ENCODE assay signal across 21 cellular contexts in the genomic region with DNA sequence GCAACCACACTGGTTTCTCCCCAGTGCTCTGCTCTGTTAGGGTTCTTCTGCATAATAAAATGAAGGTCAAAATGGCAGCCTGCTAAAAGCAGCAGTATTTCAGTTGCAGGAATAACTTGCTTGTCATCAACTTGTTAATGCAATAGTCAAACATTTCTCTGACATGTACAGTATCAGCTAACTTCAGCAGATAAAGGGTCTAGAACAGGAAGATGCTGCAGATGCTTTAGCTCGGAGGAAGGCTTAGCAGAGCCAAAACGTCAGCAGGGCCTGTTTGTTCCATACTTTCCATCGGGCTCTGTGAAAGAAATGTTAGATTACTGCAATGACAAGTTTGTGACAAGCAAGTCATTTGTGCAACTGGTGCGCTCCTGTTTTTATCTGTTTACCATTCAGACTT.
"Had no signal": no experiment of that assay in that cellular context is flagged by ENCODE, and none has a peak within 500 bp of the region (broad histone marks: within the 10 kb centered on the region; RNA-seq: fewer than 3 reads in every experiment).

No MANE protein-coding gene starts in this region.

- H3K36me3 Mint-ChIP-seq: activated CD4-positive, alpha-beta memory T cell treated with anti-CD3 and anti-CD28 coated beads for 36 hours; immature natural killer cell; mesothelial cell of epicardium; WTC11 had no signal

- H3K27ac Mint-ChIP-seq: activated CD4-positive, alpha-beta memory T cell treated with anti-CD3 and anti-CD28 coated beads for 36 hours; activated CD4-positive, alpha-beta T cell treated with anti-CD3 and anti-CD28 coated beads for 36 hours; activated naive CD8-positive, alpha-beta T cell; activated T-helper 1 cell treated with anti-CD3 and anti-CD28 coated beads, Interleukin-12 subunit alpha, Interleukin-12 subunit beta, Interleukin-2, Interleukin-4 antibody, amounts not matched to agents 30 ng/mL and 10 ng/mL and 1 ng/mL, durations not matched to agents 14 hours and 24 hours and 36 hours; mesothelial cell of epicardium; T-helper 2 cell treated with Interferon-gamma antibody and Interleukin-4, amounts not matched to agents 5 μg/mL and 100 μg/mL, for 36 hours; WTC11 had no signal

- H3K4me3 ChIP-seq: transverse colon, vagina had no signal

- H3K4me1 ChIP-seq: transverse colon had no signal

- H3K36me3 ChIP-seq: transverse colon, vagina had no signal

- FAIRE-seq: colon, frontal cortex had no signal

- DNase-seq: activated CD4-positive, alpha-beta memory T cell treated with anti-CD3 and anti-CD28 coated beads for 36 hours; activated CD4-positive, alpha-beta T cell treated with anti-CD3 and anti-CD28 coated beads for 36 hours; activated gamma-delta T cell treated with Interleukin-2 at 50 U/mL for 16 hours; activated T-cell treated with anti-CD3 and anti-CD28 coated beads for 4 hours; central memory CD4-positive, alpha-beta T cell; immature natural killer cell; kidney glomerular epithelial cell; nucleus accumbens; stimulated activated CD4-positive, alpha-beta T cell treated with anti-CD3 and anti-CD28 coated beads, Interleukin-12 subunit alpha, Interleukin-12 subunit beta, amount 100 ng/mL, for 4 hours; stimulated activated CD4-positive, alpha-beta T cell treated with anti-CD3 and anti-CD28 coated beads, Interleukin-2, amount 100 ng/mL, for 24 hours; transverse colon had no signal

- H3K27me3 ChIP-seq: transverse colon, vagina had no signal

- H3K9me3 Mint-ChIP-seq: activated CD4-positive, alpha-beta memory T cell treated with anti-CD3 and anti-CD28 coated beads for 36 hours; activated T-helper 1 cell treated with anti-CD3 and anti-CD28 coated beads, Interleukin-12 subunit alpha, Interleukin-12 subunit beta, Interleukin-2, Interleukin-4 antibody, amounts not matched to agents 30 ng/mL and 10 ng/mL and 1 ng/mL, durations not matched to agents 14 hours and 24 hours and 36 hours; immature natural killer cell; mesothelial cell of epicardium; nephron; stimulated activated naive CD8-positive, alpha-beta T cell treated with anti-CD3 and anti-CD28 coated beads, Interleukin-15, Interleukin-2, amounts not matched to agents 100 ng/mL and 50 ng/mL, for 24 hours; T-helper 2 cell treated with Interferon-gamma antibody and Interleukin-4, amounts not matched to agents 5 μg/mL and 100 μg/mL, for 36 hours; WTC11 had no signal

- H3K9me3 ChIP-seq: transverse colon, vagina had no signal

- ATAC-seq: activated CD4-positive, alpha-beta T cell treated with anti-CD3 and anti-CD28 coated beads for 36 hours had no signal

- H3K4me3 Mint-ChIP-seq: activated CD4-positive, alpha-beta memory T cell treated with anti-CD3 and anti-CD28 coated beads for 36 hours; activated CD4-positive, alpha-beta T cell treated with anti-CD3 and anti-CD28 coated beads for 36 hours; activated naive CD8-positive, alpha-beta T cell; activated T-helper 1 cell treated with anti-CD3 and anti-CD28 coated beads, Interleukin-12 subunit alpha, Interleukin-12 subunit beta, Interleukin-2, Interleukin-4 antibody, amounts not matched to agents 30 ng/mL and 10 ng/mL and 1 ng/mL, durations not matched to agents 14 hours and 24 hours and 36 hours; immature natural killer cell; mesothelial cell of epicardium; nephron; stimulated activated naive CD8-positive, alpha-beta T cell treated with anti-CD3 and anti-CD28 coated beads, Interleukin-15, Interleukin-2, amounts not matched to agents 100 ng/mL and 50 ng/mL, for 24 hours; T-helper 2 cell treated with Interferon-gamma antibody and Interleukin-4, amounts not matched to agents 5 μg/mL and 100 μg/mL, for 36 hours; WTC11 had no signal

- H3K27me3 Mint-ChIP-seq: activated CD4-positive, alpha-beta memory T cell treated with anti-CD3 and anti-CD28 coated beads for 36 hours; activated CD4-positive, alpha-beta T cell treated with anti-CD3 and anti-CD28 coated beads for 36 hours; activated naive CD8-positive, alpha-beta T cell; stimulated activated naive CD8-positive, alpha-beta T cell treated with anti-CD3 and anti-CD28 coated beads, Interleukin-15, Interleukin-2, amounts not matched to agents 100 ng/mL and 50 ng/mL, for 24 hours had no signal

- H3K4me1 Mint-ChIP-seq: mesothelial cell of epicardium had no signal

- H3K27ac ChIP-seq: transverse colon, vagina had no signal
